8 cellular contexts compared by ENCODE assay signal in the genomic region with DNA sequence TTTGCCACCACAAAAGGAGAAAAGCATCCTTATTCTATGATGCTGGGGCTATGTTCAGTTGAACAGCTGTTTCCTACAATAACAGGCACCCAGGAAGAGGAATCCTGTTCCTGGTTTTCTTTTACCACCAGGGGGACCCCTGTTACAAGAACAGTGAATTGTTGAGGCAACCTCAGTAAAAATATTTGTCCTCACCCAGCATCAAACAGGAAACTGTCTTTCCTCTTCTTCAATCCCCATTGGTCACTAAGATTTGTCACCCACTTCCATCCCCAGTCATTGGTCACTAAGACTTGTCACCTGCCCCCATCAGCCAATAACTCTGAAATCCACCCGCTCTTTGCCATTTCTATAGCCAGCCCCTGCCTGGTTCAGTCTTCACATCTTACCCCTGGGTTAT.
DNase-seq lines count a peak whose midpoint lies in the region; ATAC-seq, FAIRE-seq and TF ChIP-seq lines count a peak whose summit lies in the region.

No MANE protein-coding gene starts in this region.

- no peaks in the 10 kb centered on the region for H3K9me3 ChIP-seq in MG63

- no peaks in the 10 kb centered on the region for H3K36me3 ChIP-seq in MG63

- no peaks in the 10 kb centered on the region for H3K27me3 Mint-ChIP-seq in osteocyte (ENCODE audit: unreplicated experiment)

- no peak overlapping the region for H3K4me3 ChIP-seq in MG63

- no peaks in the 10 kb centered on the region for H3K36me3 Mint-ChIP-seq in osteocyte (ENCODE audit: unreplicated experiment)

- no peaks in the 10 kb centered on the region for H3K27me3 ChIP-seq in MG63

- ATAC-seq in GM18867 (IDR thresholded peaks at IDR 0.05; ENCODE audit: unreplicated experiment) (peak; percentile 85), HG02981 (IDR thresholded peaks at IDR 0.05; ENCODE audit: unreplicated experiment) (peak; percentile 77)

- FAIRE-seq in frontal cortex (lab: Jason Lieb, UNC), result no peak

- DNase-seq in COLO829 (ENCODE audit: low spot score), result peak; percentile 79
- DNase-seq in NCI-H1930 (lab: John Stamatoyannopoulos, UW), result peak; percentile 23 to 67
- DNase-seq in UCSD-AML1 (lab: John Stamatoyannopoulos, UW; ENCODE audit: unreplicated experiment), result peak; percentile 13
- peak; percentile 6 to 37 for DNase-seq in frontal cortex (ENCODE audit: low spot score in 2 of 2)
- no peak for DNase-seq in osteocyte (ENCODE audit: extremely low spot score, unreplicated experiment)
- DNase-seq in MG63, result no peak

- no peak overlapping the region for H3K27ac Mint-ChIP-seq in osteocyte (ENCODE audit: unreplicated experiment)

- peak; percentile 83 for TF ChIP-seq CTCF in osteocyte (IDR thresholded peaks at IDR 0.05)

- peaks cover 11% of the 10 kb centered on the region for H3K4me1 Mint-ChIP-seq in osteocyte (ENCODE audit: unreplicated experiment)

- H3K4me3 Mint-ChIP-seq in osteocyte (ENCODE audit: unreplicated experiment), result no peak overlapping the region

- no peaks in the 10 kb centered on the region for H3K9me3 Mint-ChIP-seq in osteocyte (ENCODE audit: unreplicated experiment)

Comparison
In these comparisons a context has a peak if more than half of its experiments do, and no peak if none do; other contexts are left out.
1. DNase-seq: peak in COLO829 (single experiment), NCI-H1930 (2 of 2), UCSD-AML1 (single experiment) and frontal cortex (2 of 2); none in osteocyte (single experiment) and MG63 (single experiment).